ENCODE assay signal across 28 cellular contexts in the genomic region with DNA sequence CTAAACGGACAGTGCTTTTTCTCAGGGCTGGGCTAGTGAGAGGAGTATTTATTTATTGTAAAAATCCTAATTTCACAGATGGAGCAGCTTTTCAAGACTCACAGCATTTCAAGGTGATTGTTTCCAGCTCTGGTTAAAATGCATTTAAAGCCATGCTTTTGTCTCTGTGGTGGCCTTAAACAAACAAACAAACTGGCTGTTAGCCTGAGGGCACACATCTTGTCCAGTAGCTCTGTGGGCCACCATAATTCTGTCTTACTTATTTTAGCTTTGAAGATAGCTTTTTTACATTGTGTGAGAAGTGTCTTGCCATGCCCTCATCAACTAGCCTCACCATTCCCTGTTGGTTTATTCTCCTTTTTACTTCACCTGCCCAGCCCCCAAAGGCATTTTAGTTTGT.
"Had no signal": no experiment of that assay in that cellular context is flagged by ENCODE, and none has a peak within 500 bp of the region (broad histone marks: within the 10 kb centered on the region; RNA-seq: fewer than 3 reads in every experiment).

No MANE protein-coding gene starts in this region.

- H3K27me3 ChIP-seq: ascending aorta, breast epithelium, cardiac muscle cell, colonic mucosa had no signal

- H3K9me3 ChIP-seq: ascending aorta, colonic mucosa had no signal

- H3K4me3 ChIP-seq: ascending aorta, breast epithelium, cardiac muscle cell, colonic mucosa, esophagus squamous epithelium had no signal

- H3K27ac ChIP-seq: ascending aorta, breast epithelium, cardiac muscle cell, colonic mucosa, epithelial cell of prostate, esophagus squamous epithelium, WERI-Rb-1 had no signal

- DNase-seq: activated B cell treated with CpG ODN at 0.5 μM for 24 hours; activated CD4-positive, alpha-beta memory T cell treated with anti-CD3 and anti-CD28 coated beads for 36 hours; activated CD4-positive, alpha-beta T cell treated with anti-CD3 and anti-CD28 coated beads for 48 hours; activated CD4-positive, alpha-beta T cell treated with anti-CD3 and anti-CD28 coated beads, Interleukin-2, amount 50 U/mL, for 1 hour; activated CD8-positive, alpha-beta memory T cell treated with anti-CD3 and anti-CD28 coated beads, Interleukin-2, amount 10 ng/mL, durations not matched to agents 7 days and 5 days; activated CD8-positive, alpha-beta memory T cell treated with anti-CD3 and anti-CD28 coated beads, Interleukin-2, amount 50 U/mL, for 4 hours; activated CD8-positive, alpha-beta T cell treated with anti-CD3 and anti-CD28 coated beads, Interleukin-2, amount 10 ng/mL, durations not matched to agents 7 days and 5 days; activated effector memory CD4-positive, alpha-beta T cell treated with anti-CD3 and anti-CD28 coated beads, Interleukin-2, amount 50 U/mL, for 16 hours; activated naive CD4-positive, alpha-beta T cell treated with anti-CD3 and anti-CD28 coated beads for 36 hours; activated naive CD8-positive, alpha-beta T cell treated with anti-CD3 and anti-CD28 coated beads, Interleukin-2, amount 10 ng/mL, durations not matched to agents 7 days and 5 days; activated T-cell treated with anti-CD3 and anti-CD28 coated beads, Interleukin-2, amount 50 U/mL, for 1 hour; activated T-cell treated with anti-CD3 and anti-CD28 coated beads, Interleukin-2, amount 50 U/mL, for 48 hours; central memory CD4-positive, alpha-beta T cell; cerebellar nuclear complex; colonic mucosa; effector CD8-positive, alpha-beta T cell; esophagus squamous epithelium; foreskin melanocyte; head of caudate nucleus; hippocampal formation; T1000; WERI-Rb-1 had no signal

- H3K4me1 ChIP-seq: ascending aorta, breast epithelium, colonic mucosa, esophagus squamous epithelium had no signal

- ATAC-seq: activated CD4-positive, CD25-positive, alpha-beta regulatory T cell treated with anti-CD3 and anti-CD28 coated beads, Interleukin-2, amount 50 U/mL, for 24 hours; activated CD8-positive, alpha-beta memory T cell treated with anti-CD3 and anti-CD28 coated beads, Interleukin-2, amount 10 ng/mL, durations not matched to agents 7 days and 5 days; activated CD8-positive, alpha-beta T cell treated with anti-CD3 and anti-CD28 coated beads, Interleukin-2, amount 10 ng/mL, durations not matched to agents 7 days and 5 days; activated naive CD4-positive, alpha-beta T cell treated with anti-CD3 and anti-CD28 coated beads, Interleukin-2, amount 50 U/mL, for 72 hours had no signal

- H3K36me3 ChIP-seq: ascending aorta, breast epithelium, cardiac muscle cell, colonic mucosa, esophagus squamous epithelium, WERI-Rb-1 had no signal
